Comparison of ENCODE assay signal across 1 cellular context in the genomic region with DNA sequence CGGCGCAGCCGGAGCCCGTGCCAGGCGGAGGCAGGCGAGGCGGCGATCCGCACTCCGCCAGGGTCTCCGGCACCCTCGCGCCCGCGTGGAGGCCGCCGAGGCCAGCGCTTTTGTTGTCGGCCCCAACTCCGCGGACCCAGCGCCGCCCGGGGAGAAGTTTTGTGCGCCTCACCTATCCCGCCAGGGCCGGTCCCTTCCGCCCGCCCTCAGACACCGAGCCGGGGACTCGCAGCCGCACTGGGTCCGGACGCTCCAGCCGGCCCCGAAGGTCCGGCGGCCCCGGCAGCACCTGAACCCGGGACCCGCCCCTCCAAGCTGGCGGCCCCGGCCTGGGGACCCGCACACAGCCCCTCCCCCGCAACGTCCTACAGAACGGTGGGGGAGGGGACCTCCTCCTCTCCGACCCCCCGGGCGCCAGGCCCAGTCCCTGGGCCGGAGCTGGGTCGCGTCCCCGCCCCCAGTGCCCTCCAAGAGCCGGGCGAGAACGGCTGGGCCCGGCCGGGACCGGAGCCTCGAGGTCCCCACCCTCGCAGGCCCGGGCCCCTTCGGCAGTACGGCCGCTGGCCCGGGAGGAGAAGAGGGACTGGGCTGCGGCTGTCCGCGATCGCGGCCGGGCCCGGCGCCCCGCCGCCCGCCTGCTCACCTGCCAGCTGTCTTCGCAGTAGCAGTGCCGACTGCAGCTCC.
TF ChIP-seq lines count a peak whose summit lies in the region.

No MANE protein-coding gene starts in this region.

TF ChIP-seq in HepG2, 621 proteins besides CTCF, POLR2A, EP300 and RAD21 (continued from another document and continues in another):
- TF ChIP-seq ZNF281 (CRISPR knock-in tag; IDR thresholded peaks at IDR 0.05; ENCODE audit: borderline replicate concordance) = peak; percentile 78; the same call in 1 of the 2 replicates
- TF ChIP-seq ZNF234 (CRISPR knock-in tag; conservative IDR thresholded peaks at IDR 0.05) = peak; percentile 89
- TF ChIP-seq FOXO4 (CRISPR knock-in tag; conservative IDR thresholded peaks at IDR 0.05) = no peak
- no peak for TF ChIP-seq FOXK1 (CRISPR knock-in tag; IDR thresholded peaks at IDR 0.05; ENCODE audit: borderline replicate concordance, low read depth)
- TF ChIP-seq ZNF652 (CRISPR knock-in tag; IDR thresholded peaks at IDR 0.05; ENCODE audit: borderline replicate concordance, low read depth) = no peak
- no peak for TF ChIP-seq RAD51 (IDR thresholded peaks at IDR 0.05; ENCODE audit: borderline replicate concordance)
- TF ChIP-seq BCLAF1 (IDR thresholded peaks at IDR 0.05) = no peak
- TF ChIP-seq ZBTB49 (CRISPR knock-in tag; IDR thresholded peaks at IDR 0.05; ENCODE audit: borderline replicate concordance) = no peak
- no peak for TF ChIP-seq MXD4 (CRISPR knock-in tag; IDR thresholded peaks at IDR 0.05)
- no peak for TF ChIP-seq ZNF746 (CRISPR knock-in tag; IDR thresholded peaks at IDR 0.05)
- no peak for TF ChIP-seq ESRRA (CRISPR knock-in tag; IDR thresholded peaks at IDR 0.05; ENCODE audit: low read depth)
- TF ChIP-seq XRCC5 (optimal IDR thresholded peaks at IDR 0.05; ENCODE audit: low read length) = no peak
- TF ChIP-seq ZNF34 (CRISPR knock-in tag; IDR thresholded peaks at IDR 0.05; ENCODE audit: borderline replicate concordance) = no peak
- TF ChIP-seq IKZF4 (CRISPR knock-in tag; IDR thresholded peaks at IDR 0.05; ENCODE audit: borderline replicate concordance, low read depth, not compliant biosample characterization) = no peak
- TF ChIP-seq SP140L (CRISPR knock-in tag; IDR thresholded peaks at IDR 0.05; ENCODE audit: borderline replicate concordance) = no peak
- no peak for TF ChIP-seq TFDP1 (CRISPR knock-in tag; IDR thresholded peaks at IDR 0.05; ENCODE audit: borderline replicate concordance)
- TF ChIP-seq ZNF672 (CRISPR knock-in tag; IDR thresholded peaks at IDR 0.05) = no peak
- no peak for TF ChIP-seq KDM5B (CRISPR knock-in tag; IDR thresholded peaks at IDR 0.05; ENCODE audit: borderline replicate concordance)
- TF ChIP-seq RORA (CRISPR knock-in tag; IDR thresholded peaks at IDR 0.05) = no peak
- no peak for TF ChIP-seq AHR (CRISPR knock-in tag; IDR thresholded peaks at IDR 0.05)
- no peak for TF ChIP-seq POLR2AphosphoS5 (IDR thresholded peaks at IDR 0.05; ENCODE audit: low read depth, low read length)
- no peak for TF ChIP-seq E2F5 (CRISPR knock-in tag; conservative IDR thresholded peaks at IDR 0.05)
- TF ChIP-seq YY1 (IDR thresholded peaks at IDR 0.05; ENCODE audit: insufficient read depth, insufficient replicate concordance, low read depth, low read length) = peak; percentile 7
- no peak for TF ChIP-seq DMTF1 (CRISPR knock-in tag; IDR thresholded peaks at IDR 0.05)
- TF ChIP-seq TIGD3 (CRISPR knock-in tag; IDR thresholded peaks at IDR 0.05; ENCODE audit: borderline replicate concordance) = no peak
- TF ChIP-seq HOXA7 (CRISPR knock-in tag; IDR thresholded peaks at IDR 0.05) = no peak
- no peak for TF ChIP-seq MTF2 (CRISPR knock-in tag; IDR thresholded peaks at IDR 0.05; ENCODE audit: borderline replicate concordance)
- TF ChIP-seq, protein P1, sequence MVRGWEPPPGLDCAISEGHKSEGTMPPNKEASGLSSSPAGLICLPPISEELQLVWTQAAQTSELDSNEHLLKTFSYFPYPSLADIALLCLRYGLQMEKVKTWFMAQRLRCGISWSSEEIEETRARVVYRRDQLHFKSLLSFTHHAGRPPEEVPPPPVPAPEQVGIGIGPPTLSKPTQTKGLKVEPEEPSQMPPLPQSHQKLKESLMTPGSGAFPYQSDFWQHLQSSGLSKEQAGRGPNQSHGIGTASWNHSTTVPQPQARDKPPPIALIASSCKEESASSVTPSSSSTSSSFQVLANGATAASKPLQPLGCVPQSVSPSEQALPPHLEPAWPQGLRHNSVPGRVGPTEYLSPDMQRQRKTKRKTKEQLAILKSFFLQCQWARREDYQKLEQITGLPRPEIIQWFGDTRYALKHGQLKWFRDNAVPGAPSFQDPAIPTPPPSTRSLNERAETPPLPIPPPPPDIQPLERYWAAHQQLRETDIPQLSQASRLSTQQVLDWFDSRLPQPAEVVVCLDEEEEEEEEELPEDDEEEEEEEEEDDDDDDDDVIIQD (CRISPR knock-in tag; IDR thresholded peaks at IDR 0.05; ENCODE audit: low read depth) = no peak
- TF ChIP-seq ZNF615 (CRISPR knock-in tag; IDR thresholded peaks at IDR 0.05; ENCODE audit: borderline replicate concordance) = no peak
- no peak; the same call in 1 of the 2 replicates for TF ChIP-seq CCDC6 (CRISPR knock-in tag; IDR thresholded peaks at IDR 0.05)
- no peak for TF ChIP-seq PAF1 (CRISPR knock-in tag; IDR thresholded peaks at IDR 0.05)
- TF ChIP-seq, protein P2, sequence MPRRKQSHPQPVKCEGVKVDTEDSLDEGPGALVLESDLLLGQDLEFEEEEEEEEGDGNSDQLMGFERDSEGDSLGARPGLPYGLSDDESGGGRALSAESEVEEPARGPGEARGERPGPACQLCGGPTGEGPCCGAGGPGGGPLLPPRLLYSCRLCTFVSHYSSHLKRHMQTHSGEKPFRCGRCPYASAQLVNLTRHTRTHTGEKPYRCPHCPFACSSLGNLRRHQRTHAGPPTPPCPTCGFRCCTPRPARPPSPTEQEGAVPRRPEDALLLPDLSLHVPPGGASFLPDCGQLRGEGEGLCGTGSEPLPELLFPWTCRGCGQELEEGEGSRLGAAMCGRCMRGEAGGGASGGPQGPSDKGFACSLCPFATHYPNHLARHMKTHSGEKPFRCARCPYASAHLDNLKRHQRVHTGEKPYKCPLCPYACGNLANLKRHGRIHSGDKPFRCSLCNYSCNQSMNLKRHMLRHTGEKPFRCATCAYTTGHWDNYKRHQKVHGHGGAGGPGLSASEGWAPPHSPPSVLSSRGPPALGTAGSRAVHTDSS (CRISPR knock-in tag; conservative IDR thresholded peaks at IDR 0.05) = no peak
- peak; percentile 32; the same call in 1 of the 2 replicates for TF ChIP-seq ZNF563 (CRISPR knock-in tag; IDR thresholded peaks at IDR 0.05)
- no peak for TF ChIP-seq SMYD3 (CRISPR knock-in tag; IDR thresholded peaks at IDR 0.05)
- no peak for TF ChIP-seq RFX1 (IDR thresholded peaks at IDR 0.05)
- no peak for TF ChIP-seq SPEN (CRISPR knock-in tag; IDR thresholded peaks at IDR 0.05; ENCODE audit: low read depth)
- TF ChIP-seq SRF (IDR thresholded peaks at IDR 0.05; ENCODE audit: low read depth, low read length) = no peak
- no peak for TF ChIP-seq TSC22D2 (CRISPR knock-in tag; IDR thresholded peaks at IDR 0.05; ENCODE audit: borderline replicate concordance)
- TF ChIP-seq ZSCAN21 (CRISPR knock-in tag; IDR thresholded peaks at IDR 0.05; ENCODE audit: borderline replicate concordance) = no peak
